In the genomic region with DNA sequence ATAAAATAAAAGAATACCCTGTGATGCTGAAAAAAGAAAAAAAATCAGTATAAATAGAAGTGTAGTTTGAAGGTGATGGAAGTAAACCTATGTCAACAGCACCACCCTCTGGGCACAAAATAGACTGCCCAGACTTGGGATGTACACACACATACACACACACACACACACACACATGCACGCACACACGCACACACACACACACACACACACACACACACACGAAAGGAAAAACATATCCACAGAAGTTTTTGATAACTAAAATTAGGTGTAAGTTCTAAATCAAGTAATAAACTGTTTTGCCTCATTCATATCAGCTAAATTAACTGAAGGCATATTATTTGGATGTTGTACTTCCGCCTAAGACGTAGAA, we compare ENCODE assay signal across 8 cellular contexts. TPM values are rescaled to one million over a fixed set of nuclear protein-coding genes. Genes with fewer than 3 reads are reported as not detected.
DNase-seq lines count a peak whose midpoint lies in the region; ATAC-seq and TF ChIP-seq lines count a peak whose summit lies in the region.

No MANE protein-coding gene starts in this region.

- H3K4me3 ChIP-seq in BE2C (ENCODE audit: low read depth, low read length): no peak overlapping the region
- no peak overlapping the region for H3K4me3 ChIP-seq in Karpas-422 (ENCODE audit: low read length)
- H3K4me3 ChIP-seq in SK-N-SH (ENCODE audit: low read depth in 2 of 2, low read length in 1 of 2): no peak overlapping the region; a peak in 1 of 4 replicates
- no peak overlapping the region for H3K4me3 ChIP-seq in fibroblast of lung (replicated peaks in 1 of 4; ENCODE audit: control extremely low read depth in 1 of 4, insufficient read depth in 1 of 4, low read depth in 3 of 4, low read length in 4 of 4)

- TF ChIP-seq RAD21 in SK-N-SH (IDR thresholded peaks at IDR 0.05; ENCODE audit: low read length): peak; percentile 72

- H3K27me3 ChIP-seq in BE2C (no peaks in the 10 kb centered on the region), Karpas-422 (ENCODE audit: low read length) (no peaks in the 10 kb centered on the region), SK-N-SH (ENCODE audit: insufficient read depth) (no peaks in the 10 kb centered on the region), fibroblast of lung (ENCODE audit: control insufficient read depth, insufficient read depth, low read length) (no peaks in the 10 kb centered on the region)

- no peaks in the 10 kb centered on the region for H3K9me3 Mint-ChIP-seq in osteocyte (ENCODE audit: unreplicated experiment)

- no peak for TF ChIP-seq EP300 in SK-N-SH (IDR thresholded peaks at IDR 0.05; ENCODE audit: borderline replicate concordance in 1 of 2, low read depth in 1 of 2, low read length in 1 of 2)

- H3K4me1 ChIP-seq in BE2C (no peaks in the 10 kb centered on the region), Karpas-422 (ENCODE audit: low read length) (peaks cover 9% of the 10 kb centered on the region), SK-N-SH (ENCODE audit: control insufficient read depth in 1 of 2, insufficient read depth in 2 of 2, low read depth in 1 of 2, low read length in 1 of 2) (no peaks in the 10 kb centered on the region; a peak in 1 of 4 replicates), fibroblast of lung (ENCODE audit: control insufficient read depth, extremely low read depth, insufficient read depth, low read length) (no peaks in the 10 kb centered on the region)

- no peak overlapping the region for H3K27ac Mint-ChIP-seq in osteocyte (ENCODE audit: unreplicated experiment)

- H3K36me3 ChIP-seq in BE2C (no peaks in the 10 kb centered on the region), Karpas-422 (ENCODE audit: insufficient read depth, low read length) (no peaks in the 10 kb centered on the region), SK-N-SH (replicated peaks in 1 of 2; ENCODE audit: control insufficient read depth in 1 of 2, insufficient read depth in 2 of 2, low read length in 1 of 2) (no peaks in the 10 kb centered on the region), fibroblast of lung (ENCODE audit: control insufficient read depth, insufficient read depth, low read length) (no peaks in the 10 kb centered on the region)

- TF ChIP-seq CTCF in BE2C (IDR thresholded peaks at IDR 0.05; ENCODE audit: low read depth, low read length): peak; percentile 54
- TF ChIP-seq CTCF in SK-N-SH (IDR thresholded peaks at IDR 0.05): peak; percentile 70
- peak; percentile 43 to 58 for TF ChIP-seq CTCF in fibroblast of lung (conservative IDR thresholded peaks at IDR 0.05 in 1 of 2, IDR thresholded peaks at IDR 0.05 in 1 of 2; ENCODE audit: low read depth in 1 of 2, low read length in 2 of 2)
- peak; percentile 46 for TF ChIP-seq CTCF in osteocyte (IDR thresholded peaks at IDR 0.05)

- peaks cover 10% of the 10 kb centered on the region for H3K4me1 Mint-ChIP-seq in osteocyte (ENCODE audit: unreplicated experiment)

- H3K79me2 ChIP-seq in Karpas-422 (ENCODE audit: low read length) (no peaks in the 10 kb centered on the region), SK-N-SH (ENCODE audit: insufficient read depth) (no peaks in the 10 kb centered on the region), fibroblast of lung (ENCODE audit: control insufficient read depth, insufficient read depth, low read length) (no peaks in the 10 kb centered on the region)

- H3K4me2 ChIP-seq in Karpas-422 (ENCODE audit: low read depth, low read length, poor library complexity, severe bottlenecking) (no peak overlapping the region), SK-N-SH (0 out of 2 replicates have a peak overlapping the region, but pooled peaks have one; percentile 54), fibroblast of lung (ENCODE audit: extremely low read depth, insufficient read depth, low read length) (no peak overlapping the region)

- no peak overlapping the region for H3K4me3 Mint-ChIP-seq in osteocyte (ENCODE audit: unreplicated experiment)

- POLR2A ChIA-PET in SK-N-SH (lab: Yijun Ruan, JAX): no interaction called here

- no peaks in the 10 kb centered on the region for H4K20me1 ChIP-seq in Karpas-422 (ENCODE audit: insufficient read depth, low read depth, low read length)
- no peaks in the 10 kb centered on the region for H4K20me1 ChIP-seq in SK-N-SH (ENCODE audit: insufficient read depth)
- no peaks in the 10 kb centered on the region for H4K20me1 ChIP-seq in fibroblast of lung (ENCODE audit: control insufficient read depth, extremely low read depth, insufficient read depth, low read length)

- no peaks in the 10 kb centered on the region for H3K9me3 ChIP-seq in BE2C
- H3K9me3 ChIP-seq in Karpas-422 (ENCODE audit: low read length): no peaks in the 10 kb centered on the region
- no peaks in the 10 kb centered on the region for H3K9me3 ChIP-seq in SK-N-SH
- H3K9me3 ChIP-seq in fibroblast of lung (ENCODE audit: control insufficient read depth, insufficient read depth, low read depth, low read length): no peaks in the 10 kb centered on the region

- H3K27ac ChIP-seq in Karpas-422 (ENCODE audit: low read length): no peak overlapping the region
- no peak overlapping the region; a peak in 1 of 4 replicates for H3K27ac ChIP-seq in SK-N-SH (ENCODE audit: low read depth in 2 of 2, low read length in 1 of 2)
- H3K27ac ChIP-seq in fibroblast of lung (ENCODE audit: insufficient read depth, low read length): no peak overlapping the region

- DNase-seq in BE2C: peak; percentile 52
- DNase-seq in Karpas-422: peak; percentile 82
- DNase-seq in SK-N-SH: peak; percentile 33
- DNase-seq in fibroblast of lung (ENCODE audit: low read depth in 2 of 2): peak; percentile 74 to 88
- DNase-seq in osteocyte (ENCODE audit: extremely low spot score, unreplicated experiment): no peak

- H2AFZ ChIP-seq in Karpas-422 (ENCODE audit: low read length): no peak overlapping the region
- H2AFZ ChIP-seq in SK-N-SH (ENCODE audit: low read depth): no peak overlapping the region
- no peak overlapping the region for H2AFZ ChIP-seq in fibroblast of lung (ENCODE audit: low read length)

- 42% methylated on average over 5 of the region's 5 CpGs for WGBS in SK-N-SH (ENCODE audit: low lambda C conversion rate)

- CTCF ChIA-PET in SK-N-SH (lab: Yijun Ruan, JAX): interaction anchor here (0.7 to 4.0 kb wide), 13 partner anchors 8 to 290 kb away, joined by 3 to 16 read pairs (median 3); no protein-coding TSS in a partner anchor

- peak; percentile 51 for ATAC-seq in GM18498 (IDR thresholded peaks at IDR 0.05; ENCODE audit: unreplicated experiment)
- no peak for ATAC-seq in GM19467 (IDR thresholded peaks at IDR 0.05; ENCODE audit: unreplicated experiment)
- ATAC-seq in HG03469 (IDR thresholded peaks at IDR 0.05; ENCODE audit: unreplicated experiment): no peak

- H3K9me2 ChIP-seq in Karpas-422 (replicated peaks; ENCODE audit: insufficient read depth, low read length) (no peaks in the 10 kb centered on the region), SK-N-SH (no peaks in the 10 kb centered on the region)

- H3K36me3 Mint-ChIP-seq in osteocyte (ENCODE audit: unreplicated experiment): no peaks in the 10 kb centered on the region

- H3K9ac ChIP-seq in Karpas-422 (ENCODE audit: low read length) (no peak overlapping the region), SK-N-SH (no peak overlapping the region), fibroblast of lung (ENCODE audit: insufficient read depth, low read length) (no peak overlapping the region)

- H3K27me3 Mint-ChIP-seq in osteocyte (ENCODE audit: unreplicated experiment): no peaks in the 10 kb centered on the region

- H3F3A ChIP-seq in SK-N-SH (replicated peaks; ENCODE audit: insufficient read depth): peaks cover 18% of the 10 kb centered on the region

TF ChIP-seq in SK-N-SH, 30 proteins besides CTCF, POLR2A, EP300 and RAD21:
- TF ChIP-seq SMC3 (IDR thresholded peaks at IDR 0.05; ENCODE audit: low read depth, low read length): peak; percentile 37
- TF ChIP-seq GABPA (IDR thresholded peaks at IDR 0.05; ENCODE audit: low read depth): no peak
- TF ChIP-seq USF2 (IDR thresholded peaks at IDR 0.05; ENCODE audit: borderline replicate concordance, low read depth, low read length): no peak
- TF ChIP-seq TAF1 (IDR thresholded peaks at IDR 0.05; ENCODE audit: borderline replicate concordance, low read depth, low read length): no peak
- TF ChIP-seq MAX (IDR thresholded peaks at IDR 0.05; ENCODE audit: low read depth): no peak
- no peak for TF ChIP-seq GATA2 (CRISPR knock-in tag; IDR thresholded peaks at IDR 0.05)
- TF ChIP-seq PBX3 (IDR thresholded peaks at IDR 0.05): no peak

RNA-seq across cellular contexts. Expression of gene ANXA5, which starts 40.5 kb away (rescaled TPM):
- polyA plus RNA-seq in BE2C (2012; ENCODE audit: insufficient read depth, insufficient read length, low read depth): 58.4 TPM
- total RNA-seq in Karpas-422 (2014; rRNA removed; shearing (Covaris generic); ENCODE audit: low replicate concordance): 67.2 and 89.5 TPM in 2 replicates
- 379 and 420 TPM in 2 replicates for polyA plus RNA-seq in SK-N-SH (2012; rRNA removed)
- 504 and 630 TPM in 2 replicates for polyA plus RNA-seq in SK-N-SH (2012; cell fraction: cytosol; rRNA removed)
- 219 and 334 TPM in 2 replicates for polyA plus RNA-seq in SK-N-SH (2012; cell fraction: nucleus; rRNA removed)
- 481 and 602 TPM in 2 replicates for total RNA-seq in fibroblast of lung
- polyA plus RNA-seq in fibroblast of lung: 1,748 and 2,025 TPM in 2 replicates
- polyA plus RNA-seq in fibroblast of lung (2012): 1,175 and 1,208 TPM in 2 replicates
- 140 and 187 TPM in 2 replicates for polyA minus RNA-seq in fibroblast of lung (ENCODE audit: low replicate concordance)
- 477 and 488 TPM in 2 replicates for total RNA-seq in osteocyte
